Comparison of ENCODE assay signal across 8 cellular contexts in the genomic region with DNA sequence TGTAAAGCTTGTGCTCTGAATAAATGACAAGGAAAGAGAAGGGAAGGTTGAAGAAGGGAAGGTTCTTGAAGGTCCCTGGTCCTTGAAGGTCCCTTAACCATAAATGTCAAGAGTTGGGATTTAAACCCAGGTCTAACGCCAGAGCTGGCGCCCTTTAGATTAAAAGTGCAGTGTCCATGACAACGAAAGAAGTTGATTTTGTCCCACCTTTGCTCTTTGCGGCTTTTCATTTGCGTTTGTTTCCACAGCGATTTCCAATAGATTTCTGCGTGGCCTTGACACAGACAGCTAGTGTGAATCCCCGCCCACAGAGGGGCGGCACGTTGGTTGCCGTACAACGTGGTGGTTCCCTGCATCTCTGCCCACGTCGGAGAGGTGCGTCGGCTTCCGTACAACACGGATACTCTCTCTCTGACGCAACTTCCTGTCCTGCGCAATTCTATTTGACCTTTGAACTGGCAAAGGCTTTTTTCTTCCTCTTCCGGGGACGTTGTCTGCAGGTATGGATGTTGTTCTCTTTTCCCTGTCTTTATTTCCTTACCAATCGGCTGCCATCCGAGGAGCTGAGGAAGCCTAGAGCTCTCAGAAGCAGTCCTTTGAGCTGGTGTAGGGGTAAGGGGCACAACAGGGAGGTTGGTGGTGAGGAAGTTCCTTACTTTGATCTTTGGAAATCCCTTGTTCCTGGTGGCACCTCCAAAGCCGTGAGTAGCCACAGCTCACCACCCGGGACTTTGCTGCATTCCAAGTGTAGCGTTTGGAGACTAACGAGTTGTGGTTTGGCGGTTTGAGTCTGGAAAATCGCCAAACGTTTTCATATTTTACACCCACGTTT. TPM values are rescaled to one million over a fixed set of nuclear protein-coding genes. Genes with fewer than 3 reads are reported as not detected.
DNase-seq lines count a peak whose midpoint lies in the region; ATAC-seq and TF ChIP-seq lines count a peak whose summit lies in the region.

A gene (plus strand): TSS at position 476 of the 832 bp plus-strand sequence. CDS start 1,384 bp downstream, outside the sequence.

- H3K36me3 ChIP-seq in left lung, result peaks cover 0 to 36% of the 10 kb centered on the region in 2 donors

- peak; percentile 87 for DNase-seq in NCI-H774 (lab: John Stamatoyannopoulos, UW)
- peak; percentile 98 for DNase-seq in activated CD4-positive, alpha-beta T cell treated with anti-CD3 and anti-CD28 coated beads, Interleukin-2, amount 50 U/mL, for 4 hours
- DNase-seq in dermis blood vessel endothelial cell, result peak; percentile 99
- peak; percentile 98 for DNase-seq in left lung
- DNase-seq in stimulated activated CD4-positive, alpha-beta T cell treated with anti-CD3 and anti-CD28 coated beads, Interleukin-2, amount 100 ng/mL, for 48 hours, result peak; percentile 92 to 96

- peak within 1 kb of the TSS; percentile 61 to 81 for H3K4me3 ChIP-seq in left lung

- no peaks in the 10 kb centered on the region for H3K27me3 ChIP-seq in left lung

- H3K27ac ChIP-seq in C4-2B (peak within 1 kb of the TSS; percentile 93), left lung (peak within 1 kb of the TSS; percentile 76 to 82)

- TF ChIP-seq CTCF in C4-2B (conservative IDR thresholded peaks at IDR 0.05) (no peak), left lung (IDR thresholded peaks at IDR 0.05) (no peak)

- H3K9me3 ChIP-seq in left lung, result peaks cover 0 to 6% of the 10 kb centered on the region in 2 donors

- peaks cover 17 to 48% of the 10 kb centered on the region in 2 donors for H3K4me1 ChIP-seq in left lung

- intact Hi-C loops in left lung (cut with DNase I), result no loop called here

- peak; percentile 100 for ATAC-seq in GM19395 (IDR thresholded peaks at IDR 0.05; ENCODE audit: unreplicated experiment)
- peak; percentile 100 for ATAC-seq in HG03565 (IDR thresholded peaks at IDR 0.05; ENCODE audit: unreplicated experiment)
- ATAC-seq in left lung, result peak; percentile 100

RNA-seq across cellular contexts. Expression of the gene that starts here (rescaled TPM):
- total RNA-seq in dermis blood vessel endothelial cell, result 572 and 777 TPM in 2 replicates
- total RNA-seq in left lung, result 100 to 1,000 TPM; 901 to 922 TPM

Comparison
In these comparisons a context has a peak if more than half of its experiments do, and no peak if none do; other contexts are left out.
1. Peak in every context shown above with its lines: DNase-seq, ATAC-seq, H3K4me3 ChIP-seq and H3K27ac ChIP-seq.